27 cellular contexts compared by ENCODE assay signal in genomic region chr11:59157433-59157832, GRCh38. TPM values are rescaled to one million over a fixed set of nuclear protein-coding genes. Genes with fewer than 3 reads are reported as not detected.
"Had no signal": no experiment of that assay in that cellular context is flagged by ENCODE, and none has a peak within 500 bp of the region (broad histone marks: within the 10 kb centered on the region; RNA-seq: fewer than 3 reads in every experiment).

No MANE protein-coding gene starts in this region.

- DNase-seq: activated CD4-positive, alpha-beta memory T cell treated with anti-CD3 and anti-CD28 coated beads, Interleukin-2, amount 10 ng/mL, durations not matched to agents 7 days and 5 days; activated CD4-positive, alpha-beta T cell treated with anti-CD3 and anti-CD28 coated beads for 36 hours; activated CD4-positive, alpha-beta T cell treated with anti-CD3 and anti-CD28 coated beads, Interleukin-2, amount 50 U/mL, for 1 hour; activated naive CD4-positive, alpha-beta T cell treated with anti-CD3 and anti-CD28 coated beads, Interleukin-2, amount 50 U/mL, for 16 hours; activated T-cell treated with anti-CD3 and anti-CD28 coated beads for 4 hours; activated T-cell treated with anti-CD3 and anti-CD28 coated beads, Interleukin-2, amount 50 U/mL, for 72 hours; aorta; caudate nucleus; NCI-H1092; NCI-H1417; NCI-H1930; NCI-H2107; NCI-H2171 treated with DMSO at 0.1 percent for 48 hours; NCI-H226; NCI-H526; NCI-H82; OCI-M1; RPMI8226; T-helper 1 cell; WERI-Rb-1 had no signal

- H3K27ac Mint-ChIP-seq: activated CD4-positive, alpha-beta memory T cell treated with anti-CD3 and anti-CD28 coated beads, Interleukin-2, amount 10 ng/mL, durations not matched to agents 7 days and 5 days; activated CD4-positive, alpha-beta T cell treated with anti-CD3 and anti-CD28 coated beads for 36 hours; activated T-cell treated with anti-CD3 and anti-CD28 coated beads, Interleukin-2, amount 50 U/mL, for 72 hours; activated T-helper 2 cell treated with anti-CD3 and anti-CD28 coated beads, Interferon-gamma antibody, Interleukin-2, Interleukin-4, amounts not matched to agents 10 μg/mL and 5 μg/mL and 100 μg/mL, durations not matched to agents 14 hours and 24 hours and 36 hours had no signal

- H3K9me3 ChIP-seq: breast epithelium had no signal

- H3K4me3 Mint-ChIP-seq: activated CD4-positive, alpha-beta memory T cell treated with anti-CD3 and anti-CD28 coated beads, Interleukin-2, amount 10 ng/mL, durations not matched to agents 7 days and 5 days; activated CD4-positive, alpha-beta T cell treated with anti-CD3 and anti-CD28 coated beads for 36 hours; activated T-cell treated with anti-CD3 and anti-CD28 coated beads, Interleukin-2, amount 50 U/mL, for 72 hours had no signal

- H3K36me3 ChIP-seq: breast epithelium, WERI-Rb-1 had no signal

- H3K27me3 ChIP-seq: breast epithelium had no signal

- H3K4me3 ChIP-seq: breast epithelium, SK-N-MC had no signal

- ATAC-seq: activated CD4-positive, alpha-beta T cell treated with anti-CD3 and anti-CD28 coated beads for 36 hours had no signal

- H3K4me1 ChIP-seq: breast epithelium had no signal

- H3K9me3 Mint-ChIP-seq: activated CD4-positive, alpha-beta memory T cell treated with anti-CD3 and anti-CD28 coated beads, Interleukin-2, amount 10 ng/mL, durations not matched to agents 7 days and 5 days; activated T-helper 2 cell treated with anti-CD3 and anti-CD28 coated beads, Interferon-gamma antibody, Interleukin-2, Interleukin-4, amounts not matched to agents 10 μg/mL and 5 μg/mL and 100 μg/mL, durations not matched to agents 14 hours and 24 hours and 36 hours had no signal

- H3K27ac ChIP-seq: breast epithelium, SK-N-MC, WERI-Rb-1 had no signal

RNA-seq across cellular contexts. Expression of gene MPEG1, which starts 55.3 kb away (rescaled TPM):
- total RNA-seq: activated CD4-positive, alpha-beta memory T cell treated with anti-CD3 and anti-CD28 coated beads, Interleukin-2, amount 10 ng/mL, durations not matched to agents 7 days and 5 days; activated CD4-positive, alpha-beta T cell treated with anti-CD3 and anti-CD28 coated beads for 36 hours; activated CD8-positive, alpha-beta memory T cell treated with anti-CD3 and anti-CD28 coated beads for 36 hours; chondrocyte; MCF 10A; NCI-H460 had no signal
